22 cellular contexts compared by ENCODE assay signal in the genomic region with DNA sequence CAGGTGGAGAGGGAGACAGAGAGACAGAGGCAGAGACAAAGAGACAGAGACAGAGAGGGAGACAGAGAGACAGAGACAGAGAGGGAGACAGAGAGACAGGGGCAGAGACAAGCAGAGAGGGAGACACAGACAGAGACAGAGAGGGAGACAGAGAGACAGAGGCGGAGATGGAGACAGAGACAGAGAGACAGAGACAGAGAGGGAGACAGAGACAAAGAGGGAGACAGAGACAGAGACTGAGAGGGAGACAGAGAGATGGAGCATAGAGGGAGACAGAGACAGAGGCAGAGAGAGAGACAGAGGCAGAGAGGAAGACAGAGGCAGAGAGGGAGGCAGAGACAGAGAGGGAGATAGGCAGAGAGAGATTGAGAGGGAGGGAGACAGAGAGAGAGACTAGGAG. TPM values are rescaled to one million over a fixed set of nuclear protein-coding genes. Genes with fewer than 3 reads are reported as not detected.
DNase-seq lines count a peak whose midpoint lies in the region; ATAC-seq lines count a peak whose summit lies in the region.
"Had no signal": no experiment of that assay in that cellular context is flagged by ENCODE, and none has a peak within 500 bp of the region (broad histone marks: within the 10 kb centered on the region; RNA-seq: fewer than 3 reads in every experiment).

No MANE protein-coding gene starts in this region.

- peaks cover 2% of the 10 kb centered on the region for H3K4me1 Mint-ChIP-seq in activated T-cell treated with anti-CD3 and anti-CD28 coated beads, Interleukin-2, amount 50 U/mL, for 24 hours (ENCODE audit: low read depth)
- H3K4me1 Mint-ChIP-seq in activated T-cell treated with anti-CD3 and anti-CD28 coated beads, Interleukin-2, amount 50 U/mL, for 4 hours (ENCODE audit: low read depth) = no peaks in the 10 kb centered on the region
- peaks cover 0 to 5% (median 4%) of the 10 kb centered on the region in 3 donors for H3K4me1 Mint-ChIP-seq in CD8-positive, alpha-beta memory T cell
- H3K4me1 Mint-ChIP-seq in activated T-helper 1 cell treated with anti-CD3 and anti-CD28 coated beads, Interleukin-12 subunit alpha, Interleukin-12 subunit beta, Interleukin-2, Interleukin-4 antibody, amounts not matched to agents 30 ng/mL and 10 ng/mL and 1 ng/mL, durations not matched to agents 14 hours and 24 hours and 36 hours (ENCODE audit: low read depth) = peaks cover 8% of the 10 kb centered on the region
- H3K4me1 Mint-ChIP-seq in naive B cell = peaks cover 2 to 16% (median 15%) of the 10 kb centered on the region in 3 donors
- H3K4me1 Mint-ChIP-seq: activated B cell treated with CpG ODN at 0.5 μM for 24 hours, B cell had no signal

- no peaks in the 10 kb centered on the region for H3K27me3 Mint-ChIP-seq in activated T-cell treated with anti-CD3 and anti-CD28 coated beads, Interleukin-2, amount 50 U/mL, for 24 hours
- H3K27me3 Mint-ChIP-seq in activated T-cell treated with anti-CD3 and anti-CD28 coated beads, Interleukin-2, amount 50 U/mL, for 4 hours (ENCODE audit: low read depth) = no peaks in the 10 kb centered on the region
- peaks cover 0 to 1% of the 10 kb centered on the region in 2 donors for H3K27me3 Mint-ChIP-seq in CD8-positive, alpha-beta memory T cell
- H3K27me3 Mint-ChIP-seq in activated T-helper 1 cell treated with anti-CD3 and anti-CD28 coated beads, Interleukin-12 subunit alpha, Interleukin-12 subunit beta, Interleukin-2, Interleukin-4 antibody, amounts not matched to agents 30 ng/mL and 10 ng/mL and 1 ng/mL, durations not matched to agents 14 hours and 24 hours and 36 hours (ENCODE audit: insufficient read depth) = no peaks in the 10 kb centered on the region
- H3K27me3 Mint-ChIP-seq in naive B cell = no peaks in the 10 kb centered on the region
- H3K27me3 Mint-ChIP-seq: activated B cell treated with CpG ODN at 0.5 μM for 24 hours; activated CD4-positive, alpha-beta memory T cell treated with anti-CD3 and anti-CD28 coated beads, Interleukin-2, amount 10 ng/mL, durations not matched to agents 7 days and 5 days; B cell had no signal

- no peaks in the 10 kb centered on the region for H3K27me3 ChIP-seq in CD8-positive, alpha-beta memory T cell (ENCODE audit: insufficient read depth, low read length, poor library complexity, severe bottlenecking)

- H3K36me3 Mint-ChIP-seq in activated T-cell treated with anti-CD3 and anti-CD28 coated beads, Interleukin-2, amount 50 U/mL, for 24 hours (ENCODE audit: low read depth) = peaks cover 49% of the 10 kb centered on the region
- H3K36me3 Mint-ChIP-seq in activated T-cell treated with anti-CD3 and anti-CD28 coated beads, Interleukin-2, amount 50 U/mL, for 4 hours (ENCODE audit: insufficient read depth) = peaks cover 19% of the 10 kb centered on the region
- H3K36me3 Mint-ChIP-seq in CD8-positive, alpha-beta memory T cell = peaks cover 5 to 42% (median 10%) of the 10 kb centered on the region in 3 donors
- peaks cover 30% of the 10 kb centered on the region for H3K36me3 Mint-ChIP-seq in activated T-helper 1 cell treated with anti-CD3 and anti-CD28 coated beads, Interleukin-12 subunit alpha, Interleukin-12 subunit beta, Interleukin-2, Interleukin-4 antibody, amounts not matched to agents 30 ng/mL and 10 ng/mL and 1 ng/mL, durations not matched to agents 14 hours and 24 hours and 36 hours (ENCODE audit: low read depth)
- H3K36me3 Mint-ChIP-seq in naive B cell = peaks cover 0 to 36% of the 10 kb centered on the region in 2 donors

- H3K27ac Mint-ChIP-seq in activated T-cell treated with anti-CD3 and anti-CD28 coated beads, Interleukin-2, amount 50 U/mL, for 24 hours = peak overlapping the region; percentile 60
- H3K27ac Mint-ChIP-seq in CD8-positive, alpha-beta memory T cell = peak overlapping the region in 5 of 8 donors; percentile 25 to 87 (median 66)
- peak overlapping the region; percentile 35 for H3K27ac Mint-ChIP-seq in activated T-helper 1 cell treated with anti-CD3 and anti-CD28 coated beads, Interleukin-12 subunit alpha, Interleukin-12 subunit beta, Interleukin-2, Interleukin-4 antibody, amounts not matched to agents 30 ng/mL and 10 ng/mL and 1 ng/mL, durations not matched to agents 14 hours and 24 hours and 36 hours
- peak overlapping the region; percentile 7 to 89 (median 78) for H3K27ac Mint-ChIP-seq in naive B cell
- H3K27ac Mint-ChIP-seq: activated B cell treated with CpG ODN at 0.5 μM for 24 hours; activated CD4-positive, alpha-beta memory T cell treated with anti-CD3 and anti-CD28 coated beads, Interleukin-2, amount 10 ng/mL, durations not matched to agents 7 days and 5 days; B cell had no signal

- H3K9me3 ChIP-seq in CD8-positive, alpha-beta memory T cell (ENCODE audit: low read length) = no peaks in the 10 kb centered on the region
- H3K9me3 ChIP-seq: SK-N-SH had no signal

- no peak overlapping the region for H3K27ac ChIP-seq in CD8-positive, alpha-beta memory T cell (ENCODE audit: low read depth, low read length)

- intact Hi-C loops in activated T-helper 1 cell treated with anti-CD3 and anti-CD28 coated beads, Interleukin-12 subunit alpha, Interleukin-12 subunit beta, Interleukin-2, Interleukin-4 antibody, amounts not matched to agents 30 ng/mL and 10 ng/mL and 1 ng/mL, durations not matched to agents 14 hours and 24 hours and 36 hours (cut with micrococcal nuclease) = no loop called here

- POLR2A ChIA-PET in CD8-positive, alpha-beta memory T cell (lab: Charles Lee) = no interaction called here

- no peak for DNase-seq in activated T-cell treated with anti-CD3 and anti-CD28 coated beads, Interleukin-2, amount 50 U/mL, for 24 hours
- no peak for DNase-seq in activated T-cell treated with anti-CD3 and anti-CD28 coated beads, Interleukin-2, amount 50 U/mL, for 4 hours
- DNase-seq in CD8-positive, alpha-beta memory T cell = no peak
- DNase-seq in activated T-helper 1 cell treated with anti-CD3 and anti-CD28 coated beads, Interleukin-12 subunit alpha, Interleukin-12 subunit beta, Interleukin-2, Interleukin-4 antibody, amounts not matched to agents 30 ng/mL and 10 ng/mL and 1 ng/mL, durations not matched to agents 14 hours and 24 hours and 36 hours (ENCODE audit: low spot score) = no peak
- DNase-seq in naive B cell (no peak), NCI-H226 (no peak)
- DNase-seq: activated B cell treated with CpG ODN at 0.5 μM for 24 hours; activated CD4-positive, alpha-beta memory T cell treated with anti-CD3 and anti-CD28 coated beads, Interleukin-2, amount 10 ng/mL, durations not matched to agents 7 days and 5 days; COR-L47; DND-41; effector CD4-positive, alpha-beta T cell; head of caudate nucleus; kidney glomerular epithelial cell; NCI-H1048; NCI-H187 treated with DMSO at 0.1 percent for 48 hours; SK-N-SH; stimulated activated CD4-positive, alpha-beta T cell treated with anti-CD3 and anti-CD28 coated beads, Interleukin-2, amount 100 ng/mL, for 24 hours; T1000 had no signal

- no peaks in the 10 kb centered on the region for H3K4me1 ChIP-seq in CD8-positive, alpha-beta memory T cell (ENCODE audit: insufficient read depth, low read length)

- H3K9me3 Mint-ChIP-seq in activated T-cell treated with anti-CD3 and anti-CD28 coated beads, Interleukin-2, amount 50 U/mL, for 24 hours = peaks cover 5% of the 10 kb centered on the region
- H3K9me3 Mint-ChIP-seq in activated T-cell treated with anti-CD3 and anti-CD28 coated beads, Interleukin-2, amount 50 U/mL, for 4 hours = peaks cover 5% of the 10 kb centered on the region
- H3K9me3 Mint-ChIP-seq in CD8-positive, alpha-beta memory T cell = no peaks in the 10 kb centered on the region
- H3K9me3 Mint-ChIP-seq in activated T-helper 1 cell treated with anti-CD3 and anti-CD28 coated beads, Interleukin-12 subunit alpha, Interleukin-12 subunit beta, Interleukin-2, Interleukin-4 antibody, amounts not matched to agents 30 ng/mL and 10 ng/mL and 1 ng/mL, durations not matched to agents 14 hours and 24 hours and 36 hours = peaks cover 7% of the 10 kb centered on the region
- peaks cover 0 to 7% (median under 1%) of the 10 kb centered on the region in 7 donors for H3K9me3 Mint-ChIP-seq in naive B cell
- H3K9me3 Mint-ChIP-seq: activated B cell treated with CpG ODN at 0.5 μM for 24 hours had no signal

- H3K36me3 ChIP-seq in CD8-positive, alpha-beta memory T cell (ENCODE audit: insufficient read depth, low read length) = no peaks in the 10 kb centered on the region

- H3K4me3 ChIP-seq in CD8-positive, alpha-beta memory T cell (ENCODE audit: low read length) = no peak overlapping the region
- H3K4me3 ChIP-seq: skin epidermis had no signal

- CTCF ChIA-PET in CD8-positive, alpha-beta memory T cell (lab: Charles Lee) = no interaction called here

- no peak overlapping the region for H3K4me3 Mint-ChIP-seq in activated T-cell treated with anti-CD3 and anti-CD28 coated beads, Interleukin-2, amount 50 U/mL, for 24 hours
- no peak overlapping the region for H3K4me3 Mint-ChIP-seq in activated T-cell treated with anti-CD3 and anti-CD28 coated beads, Interleukin-2, amount 50 U/mL, for 4 hours
- peak overlapping the region in 2 of 7 donors; percentile 50 to 72 for H3K4me3 Mint-ChIP-seq in CD8-positive, alpha-beta memory T cell
- H3K4me3 Mint-ChIP-seq in activated T-helper 1 cell treated with anti-CD3 and anti-CD28 coated beads, Interleukin-12 subunit alpha, Interleukin-12 subunit beta, Interleukin-2, Interleukin-4 antibody, amounts not matched to agents 30 ng/mL and 10 ng/mL and 1 ng/mL, durations not matched to agents 14 hours and 24 hours and 36 hours = no peak overlapping the region
- H3K4me3 Mint-ChIP-seq in naive B cell = peak overlapping the region in 1 of 8 donors; percentile 4
- H3K4me3 Mint-ChIP-seq: activated B cell treated with CpG ODN at 0.5 μM for 24 hours; activated CD4-positive, alpha-beta memory T cell treated with anti-CD3 and anti-CD28 coated beads, Interleukin-2, amount 10 ng/mL, durations not matched to agents 7 days and 5 days; B cell had no signal

- no peak for ATAC-seq in activated T-cell treated with anti-CD3 and anti-CD28 coated beads, Interleukin-2, amount 50 U/mL, for 4 hours
- ATAC-seq in naive B cell (ENCODE audit: low read depth in 2 of 2) = no peak
- no peak for ATAC-seq in GM21447 (IDR thresholded peaks at IDR 0.05; ENCODE audit: unreplicated experiment)
- no peak for ATAC-seq in HG02938 (IDR thresholded peaks at IDR 0.05; ENCODE audit: unreplicated experiment)

RNA-seq across cellular contexts. Expression of gene SBNO2, which starts 29.3 kb away (rescaled TPM):
- 100 to 1,000 TPM; 134 to 140 (median 139) TPM for total RNA-seq in activated T-cell treated with anti-CD3 and anti-CD28 coated beads, Interleukin-2, amount 50 U/mL, for 4 hours
- total RNA-seq in CD8-positive, alpha-beta memory T cell = 10 to 100 TPM; 59.0 to 61.0 TPM
- polyA plus RNA-seq in CD8-positive, alpha-beta memory T cell = 4.3 TPM
- 95.5 and 96.9 TPM in 2 replicates for total RNA-seq in activated T-helper 1 cell treated with anti-CD3 and anti-CD28 coated beads, Interleukin-12 subunit alpha, Interleukin-12 subunit beta, Interleukin-2, Interleukin-4 antibody, amounts not matched to agents 30 ng/mL and 10 ng/mL and 1 ng/mL, durations not matched to agents 14 hours and 24 hours and 36 hours
- polyA plus RNA-seq in naive B cell (ENCODE audit: low read depth in 6 of 6) = 1 to 10 TPM in 4 of 6 donors, under 1 TPM in 2; 0.78 to 2.3 (median 1.3) TPM

RNA-seq across cellular contexts. Expression of gene GPX4, which starts 40.9 kb away (rescaled TPM):
- total RNA-seq in activated T-cell treated with anti-CD3 and anti-CD28 coated beads, Interleukin-2, amount 50 U/mL, for 4 hours = 100 to 1,000 TPM; 148 to 165 (median 162) TPM
- total RNA-seq in CD8-positive, alpha-beta memory T cell = 100 to 1,000 TPM; 222 TPM
- 373 TPM for polyA plus RNA-seq in CD8-positive, alpha-beta memory T cell
- total RNA-seq in activated T-helper 1 cell treated with anti-CD3 and anti-CD28 coated beads, Interleukin-12 subunit alpha, Interleukin-12 subunit beta, Interleukin-2, Interleukin-4 antibody, amounts not matched to agents 30 ng/mL and 10 ng/mL and 1 ng/mL, durations not matched to agents 14 hours and 24 hours and 36 hours = 236 and 241 TPM in 2 replicates
- polyA plus RNA-seq in naive B cell (ENCODE audit: low read depth in 6 of 6) = 100 to 1,000 TPM; 235 to 356 (median 314) TPM

RNA-seq across cellular contexts. Expression of gene POLR2E, which starts 49.6 kb away (rescaled TPM):
- total RNA-seq in activated T-cell treated with anti-CD3 and anti-CD28 coated beads, Interleukin-2, amount 50 U/mL, for 4 hours = 100 to 1,000 TPM; 303 to 380 (median 323) TPM
- 100 to 1,000 TPM; 270 to 278 TPM for total RNA-seq in CD8-positive, alpha-beta memory T cell
- 249 TPM for polyA plus RNA-seq in CD8-positive, alpha-beta memory T cell
- 265 and 282 TPM in 2 replicates for total RNA-seq in activated T-helper 1 cell treated with anti-CD3 and anti-CD28 coated beads, Interleukin-12 subunit alpha, Interleukin-12 subunit beta, Interleukin-2, Interleukin-4 antibody, amounts not matched to agents 30 ng/mL and 10 ng/mL and 1 ng/mL, durations not matched to agents 14 hours and 24 hours and 36 hours
- polyA plus RNA-seq in naive B cell (ENCODE audit: low read depth in 6 of 6) = 100 to 1,000 TPM; 134 to 205 (median 174) TPM
